17 cellular contexts compared by ENCODE assay signal in the genomic region with DNA sequence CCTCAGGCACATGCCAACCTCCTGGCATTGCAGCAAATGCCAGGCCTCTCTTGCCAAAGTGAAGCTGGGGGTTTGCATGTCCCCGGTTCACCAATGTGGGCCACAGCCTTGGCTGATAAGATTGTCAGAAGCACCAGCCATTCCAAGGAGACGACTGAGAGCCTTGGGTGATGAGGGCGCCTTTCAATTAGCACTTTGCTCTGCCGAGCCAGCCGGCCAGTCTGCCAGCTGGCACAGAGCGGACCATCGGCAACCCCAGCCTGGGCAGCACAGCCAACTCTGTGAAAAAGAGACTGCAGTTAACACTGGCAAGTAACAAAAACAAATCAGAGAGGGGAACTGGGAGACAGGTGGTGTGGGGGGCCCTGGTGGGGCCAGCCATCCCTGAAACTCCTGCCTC.
A peak's percentile ranks its signal among the peaks of the same experiment; 100 is the strongest.
DNase-seq lines count a peak whose midpoint lies in the region; ATAC-seq, FAIRE-seq and TF ChIP-seq lines count a peak whose summit lies in the region.
"Had no signal": no experiment of that assay in that cellular context is flagged by ENCODE, and none has a peak within 500 bp of the region (broad histone marks: within the 10 kb centered on the region; RNA-seq: fewer than 3 reads in every experiment).

No MANE protein-coding gene starts in this region.

- no peak for FAIRE-seq in frontal cortex (lab: Jason Lieb, UNC)

- peaks cover 0 to 9% of the 10 kb centered on the region in 2 donors for H3K4me1 ChIP-seq in ascending aorta
- H3K4me1 ChIP-seq in subcutaneous abdominal adipose tissue (ENCODE audit: control insufficient read depth in 5 of 5, insufficient read depth in 5 of 5, low read length in 5 of 5): peaks cover 0 to 14% (median 7%) of the 10 kb centered on the region in 5 donors
- no peaks in the 10 kb centered on the region for H3K4me1 ChIP-seq in uterus

- H3K4me3 ChIP-seq in ascending aorta (peak overlapping the region in 1 of 2 donors; percentile 41), subcutaneous abdominal adipose tissue (ENCODE audit: low read depth in 1 of 5, low read length in 5 of 5) (peak overlapping the region in 4 of 5 donors; percentile 1 to 45 (median 24)), uterus (no peak overlapping the region)
- H3K4me3 ChIP-seq: cardiac muscle cell had no signal

- H3K36me3 ChIP-seq in ascending aorta: no peaks in the 10 kb centered on the region
- no peaks in the 10 kb centered on the region for H3K36me3 ChIP-seq in subcutaneous abdominal adipose tissue (ENCODE audit: control insufficient read depth in 5 of 5, insufficient read depth in 5 of 5, low read length in 5 of 5)
- H3K36me3 ChIP-seq in uterus: no peaks in the 10 kb centered on the region
- H3K36me3 ChIP-seq: cardiac muscle cell had no signal

- ATAC-seq in GM18511 (IDR thresholded peaks at IDR 0.05; ENCODE audit: unreplicated experiment): no peak
- ATAC-seq: activated CD8-positive, alpha-beta T cell treated with anti-CD3 and anti-CD28 coated beads for 36 hours; activated naive CD4-positive, alpha-beta T cell treated with anti-CD3 and anti-CD28 coated beads, Interleukin-2, amount 50 U/mL, for 72 hours had no signal

- DNase-seq in ascending aorta (ENCODE audit: low spot score in 2 of 2): no peak
- peak; percentile 20 to 43 for DNase-seq in frontal cortex (ENCODE audit: low spot score in 2 of 2)
- DNase-seq in nucleus accumbens (lab: John Stamatoyannopoulos, UW): peak in 51 of 56 donors; percentile 3 to 80 (median 36)
- no peak for DNase-seq in uterus
- no peak for DNase-seq in DMS153 (lab: John Stamatoyannopoulos, UW)
- DNase-seq: activated CD8-positive, alpha-beta T cell treated with anti-CD3 and anti-CD28 coated beads for 36 hours; activated T-cell treated with anti-CD3 and anti-CD28 coated beads, Interleukin-2, amount 50 U/mL, for 48 hours; COR-L47; effector CD8-positive, alpha-beta T cell; NCI-H1694; SHP77 treated with DMSO at 0.1 percent for 48 hours; T-helper 1 cell had no signal

- H3K9me3 ChIP-seq in ascending aorta (no peaks in the 10 kb centered on the region), subcutaneous abdominal adipose tissue (ENCODE audit: control insufficient read depth in 5 of 5, low read length in 5 of 5) (no peaks in the 10 kb centered on the region), uterus (no peaks in the 10 kb centered on the region)

- intact Hi-C loops in ascending aorta (cut with DNase I): no loop called here
- intact Hi-C loops in uterus (cut with DNase I; ENCODE audit: low total_unique reads): no loop called here

- TF ChIP-seq CTCF in ascending aorta (IDR thresholded peaks at IDR 0.05) (no peak), uterus (IDR thresholded peaks at IDR 0.05) (no peak)

- H3K9ac ChIP-seq in subcutaneous abdominal adipose tissue (ENCODE audit: low read length in 5 of 5): no peak overlapping the region

- no peaks in the 10 kb centered on the region for H3K27me3 ChIP-seq in ascending aorta
- H3K27me3 ChIP-seq in subcutaneous abdominal adipose tissue (ENCODE audit: control insufficient read depth in 5 of 5, insufficient read depth in 4 of 5, low read length in 5 of 5): no peaks in the 10 kb centered on the region
- H3K27me3 ChIP-seq in uterus: no peaks in the 10 kb centered on the region
- H3K27me3 ChIP-seq: cardiac muscle cell had no signal

- no peak for TF ChIP-seq POLR2A in uterus (IDR thresholded peaks at IDR 0.05)

- H3K27ac ChIP-seq in ascending aorta (peak overlapping the region; percentile 44 to 65), subcutaneous abdominal adipose tissue (ENCODE audit: low read depth, low read length) (no peak overlapping the region), uterus (no peak overlapping the region)
- H3K27ac ChIP-seq: cardiac muscle cell, VCaP had no signal

Comparison
In these comparisons a context has a peak if more than half of its experiments do, and no peak if none do; other contexts are left out.
1. DNase-seq: peak in frontal cortex (2 of 2) and nucleus accumbens (51 of 56); none in ascending aorta (0 of 2), uterus (0 of 2) and DMS153 (single experiment).
2. H3K27ac ChIP-seq: peak in ascending aorta (2 of 2); none in subcutaneous abdominal adipose tissue (single experiment) and uterus (0 of 2).
3. H3K4me3 ChIP-seq: peak in subcutaneous abdominal adipose tissue (4 of 5); none in uterus (0 of 2).